In genomic region chr11:75476716-75477613, GRCh38 we compare ENCODE assay signal across 11 cellular contexts. TPM values are rescaled to one million over a fixed set of nuclear protein-coding genes. Genes with fewer than 3 reads are reported as not detected.
A peak's percentile ranks its signal among the peaks of the same experiment; 100 is the strongest.
DNase-seq lines count a peak whose midpoint lies in the region; ATAC-seq and TF ChIP-seq lines count a peak whose summit lies in the region.
"Had no signal": no experiment of that assay in that cellular context is flagged by ENCODE, and none has a peak within 500 bp of the region (broad histone marks: within the 10 kb centered on the region; RNA-seq: fewer than 3 reads in every experiment).

No MANE protein-coding gene starts in this region.

- H3K4me1 ChIP-seq in neuronal stem cell (ENCODE audit: control insufficient read depth in 2 of 2, insufficient read depth in 1 of 2, low read depth in 1 of 2, low read length in 2 of 2) (peaks cover 7 to 21% of the 10 kb centered on the region in 2 donors), PC-9 (replicated peaks; ENCODE audit: insufficient read depth) (no peaks in the 10 kb centered on the region)

- CTCF ChIA-PET in PC-9 (lab: Charles Lee) = interaction anchor here (0.5 kb wide), 2 partner anchors 8 to 25 kb away, joined by 4 read pairs; no protein-coding TSS in a partner anchor

- no peak for ATAC-seq in GM18502 (IDR thresholded peaks at IDR 0.05; ENCODE audit: poor library complexity, unreplicated experiment)

- POLR2A ChIA-PET in PC-9 (lab: Charles Lee; ENCODE audit: unreplicated experiment) = no interaction called here

- no peaks in the 10 kb centered on the region for H3K9me2 ChIP-seq in PC-9 (ENCODE audit: insufficient read depth)

- no peak overlapping the region for H4K91ac ChIP-seq in neuronal stem cell (ENCODE audit: low read depth, low read length, poor library complexity)

- no peak overlapping the region for H4K8ac ChIP-seq in neuronal stem cell (ENCODE audit: low read depth, low read length)

- H3K9me3 ChIP-seq in neuronal stem cell (replicated peaks in 1 of 2; ENCODE audit: control insufficient read depth in 2 of 2, insufficient read depth in 1 of 2, low read depth in 1 of 2, low read length in 2 of 2) (no peaks in the 10 kb centered on the region), PC-9 (ENCODE audit: insufficient read depth, low read depth) (no peaks in the 10 kb centered on the region)

- H3K4ac ChIP-seq in neuronal stem cell (ENCODE audit: low read length) = no peak overlapping the region

- no peak overlapping the region for H3K4me2 ChIP-seq in neuronal stem cell (ENCODE audit: insufficient read depth, low read length, poor library complexity, severe bottlenecking)
- H3K4me2 ChIP-seq in PC-9 = no peak overlapping the region

- H2AFZ ChIP-seq in neuronal stem cell (ENCODE audit: low read length) (peak overlapping the region; percentile 48), PC-9 (no peak overlapping the region)

- WGBS in neuronal stem cell (ENCODE audit: extremely low coverage in 2 of 2, insufficient read length in 2 of 2, insufficient replicate concordance in 1 of 2), 2 donors = no CpG with 5 or more reads among the region's 11 CpGs

- H3K4me3 ChIP-seq in neuronal stem cell (ENCODE audit: low read length in 2 of 2) (no peak overlapping the region), PC-9 (no peak overlapping the region)
- H3K4me3 ChIP-seq: lung had no signal

- no peak for TF ChIP-seq CTCF in chondrocyte (IDR thresholded peaks at IDR 0.05)
- no peak for TF ChIP-seq CTCF in PC-9 (conservative IDR thresholded peaks at IDR 0.05)

- H2BK15ac ChIP-seq in neuronal stem cell (ENCODE audit: low read length) = no peak overlapping the region

- intact Hi-C loops in PC-9 (cut with micrococcal nuclease; ENCODE audit: unreplicated experiment) = no loop called here

- H3K4me1 Mint-ChIP-seq in chondrocyte (ENCODE audit: low read depth) = peaks cover 22% of the 10 kb centered on the region

- no peak overlapping the region for H3K4me3 Mint-ChIP-seq in chondrocyte (ENCODE audit: unreplicated experiment)

- peak overlapping the region; percentile 82 for H2AK5ac ChIP-seq in neuronal stem cell (ENCODE audit: low read depth, low read length)

- H3K36me3 ChIP-seq in neuronal stem cell (replicated peaks in 1 of 2; ENCODE audit: control insufficient read depth in 2 of 2, insufficient read depth in 2 of 2, low read length in 2 of 2) = no peaks in the 10 kb centered on the region
- H3K36me3 ChIP-seq in PC-9 (ENCODE audit: low read depth) = no peaks in the 10 kb centered on the region

- no peak overlapping the region for H3K9ac ChIP-seq in neuronal stem cell (ENCODE audit: low read depth, low read length, poor library complexity)

- peak; percentile 53 for DNase-seq in NCI-H345 (lab: John Stamatoyannopoulos, UW)
- DNase-seq in NCI-H345 treated with DMSO at 0.1 percent for 48 hours (lab: John Stamatoyannopoulos, UW; ENCODE audit: unreplicated experiment) = no peak
- DNase-seq in NCI-H2029 treated with DMSO at 0.1 percent for 48 hours (lab: John Stamatoyannopoulos, UW) = peak; percentile 92
- DNase-seq in chondrocyte (ENCODE audit: low spot score) = no peak
- no peak for DNase-seq in neuronal stem cell (ENCODE audit: low spot score)
- no peak for DNase-seq in NCI-H82 (lab: John Stamatoyannopoulos, UW)
- DNase-seq in PC-9 = no peak
- DNase-seq: activated gamma-delta T cell treated with Interleukin-2 at 50 U/mL for 16 hours had no signal

- peak overlapping the region; percentile 3 for H3K14ac ChIP-seq in neuronal stem cell (ENCODE audit: low read length)

- no peak overlapping the region for H2BK5ac ChIP-seq in neuronal stem cell (ENCODE audit: low read length)

- H3K23ac ChIP-seq in neuronal stem cell (ENCODE audit: low read depth, low read length, poor library complexity) = no peak overlapping the region

- no peaks in the 10 kb centered on the region for H3K27me3 Mint-ChIP-seq in chondrocyte (ENCODE audit: low read depth)

- peak overlapping the region; percentile 36 for H3K27ac Mint-ChIP-seq in chondrocyte (ENCODE audit: unreplicated experiment)

- H3K79me1 ChIP-seq in neuronal stem cell (ENCODE audit: low read depth, low read length) = no peaks in the 10 kb centered on the region

- no peak overlapping the region for H2BK120ac ChIP-seq in neuronal stem cell (ENCODE audit: low read depth, low read length)

- peak overlapping the region; percentile 7 for H3K18ac ChIP-seq in neuronal stem cell (ENCODE audit: low read length)

- no peaks in the 10 kb centered on the region for H3K36me3 Mint-ChIP-seq in chondrocyte (ENCODE audit: low read depth)

- no peaks in the 10 kb centered on the region for H4K20me1 ChIP-seq in PC-9 (ENCODE audit: insufficient read depth)

- no peaks in the 10 kb centered on the region for H3K9me3 Mint-ChIP-seq in chondrocyte (ENCODE audit: low read depth)

- H3K27me3 ChIP-seq in neuronal stem cell (ENCODE audit: control insufficient read depth in 3 of 3, insufficient read depth in 3 of 3, low read depth in 1 of 3, low read length in 3 of 3) = peaks cover 0 to 3% (median 0%) of the 10 kb centered on the region in 3 experiments
- H3K27me3 ChIP-seq in PC-9 (ENCODE audit: insufficient read depth, low read depth) = no peaks in the 10 kb centered on the region

- H3F3A ChIP-seq in PC-9 (ENCODE audit: insufficient read depth, low read depth) = no peaks in the 10 kb centered on the region; the same call in 1 of the 2 replicates

- no peak overlapping the region for H3K27ac ChIP-seq in neuronal stem cell (replicated peaks; ENCODE audit: low read length)
- H3K27ac ChIP-seq in PC-9 = no peak overlapping the region

- no peak overlapping the region for H2BK12ac ChIP-seq in neuronal stem cell (ENCODE audit: low read length)

- no TSS peak for BruUV-seq in PC-9 (replicated peaks; lab: Mats Ljungman, UMichigan)

- H3K79me2 ChIP-seq in PC-9 (ENCODE audit: low read depth) = no peaks in the 10 kb centered on the region

RNA-seq across cellular contexts. Expression of gene KLHL35, which starts 44.0 kb away (rescaled TPM):
- total RNA-seq in chondrocyte = 6.3 to 12.5 TPM (median 10.1 TPM) in 3 replicates
- polyA plus RNA-seq in neuronal stem cell (2013, experiment 1 of 2) = 1.2 TPM
- polyA plus RNA-seq in neuronal stem cell (2013, experiment 2 of 2) = 1.5 TPM
- 11.1 and 18.9 TPM in 2 replicates for total RNA-seq in PC-9 (2021)
- total RNA-seq: A172 had no signal

RNA-seq across cellular contexts. Expression of gene GDPD5, which starts 48.8 kb away (rescaled TPM):
- total RNA-seq in chondrocyte (8.9 to 12.6 TPM (median 11.3 TPM) in 3 replicates), PC-9 (2021) (7.9 and 9.9 TPM in 2 replicates)
- polyA plus RNA-seq in neuronal stem cell (2013, experiment 1 of 2) = 10.9 TPM
- polyA plus RNA-seq in neuronal stem cell (2013, experiment 2 of 2) = 11.1 TPM

Comparison
In these comparisons a context has a peak if more than half of its experiments do, and no peak if none do; other contexts are left out.
1. DNase-seq: peak in NCI-H345 (single experiment) and NCI-H2029 treated with DMSO at 0.1 percent for 48 hours (single experiment); none in NCI-H345 treated with DMSO at 0.1 percent for 48 hours (single experiment), chondrocyte (single experiment), neuronal stem cell (single experiment), NCI-H82 (single experiment) and PC-9 (0 of 2).